Comparison of ENCODE assay signal across 20 cellular contexts in genomic region chr5:79448336-79448735, GRCh38.
A peak's percentile ranks its signal among the peaks of the same experiment; 100 is the strongest.
DNase-seq lines count a peak whose midpoint lies in the region; ATAC-seq, FAIRE-seq and TF ChIP-seq lines count a peak whose summit lies in the region.
"Had no signal": no experiment of that assay in that cellular context is flagged by ENCODE, and none has a peak within 500 bp of the region (broad histone marks: within the 10 kb centered on the region; RNA-seq: fewer than 3 reads in every experiment).

No MANE protein-coding gene starts in this region.

- intact Hi-C loops in HepG2 (cut with micrococcal nuclease; ENCODE audit: unreplicated experiment): no loop called here
- intact Hi-C loops in right lobe of liver (cut with DNase I): no loop called here
- intact Hi-C loops in thyroid gland (cut with DNase I): no loop called here

- H3K4me1 ChIP-seq in HepG2 (ENCODE audit: insufficient read depth, low read length) (no peaks in the 10 kb centered on the region), right lobe of liver (no peaks in the 10 kb centered on the region), foreskin keratinocyte (no peaks in the 10 kb centered on the region), thyroid gland (peaks cover 12 to 13% of the 10 kb centered on the region in 2 donors)
- H3K4me1 ChIP-seq: lower lobe of right lung, neural progenitor cell had no signal

- in situ Hi-C loops in HepG2 (cut with HindIII; ENCODE audit: extremely low pct_ligation_motif_present, low pct_unique_long_range_greater_than_20kb): no loop called here

- no peak for TF ChIP-seq RAD21 in HepG2 (CRISPR knock-in tag; IDR thresholded peaks at IDR 0.05)

- TF ChIP-seq POLR2A in HepG2 (IDR thresholded peaks at IDR 0.05; ENCODE audit: insufficient read depth in 1 of 2, low read depth in 2 of 2, low read length in 2 of 2): no peak
- TF ChIP-seq POLR2A in right lobe of liver (IDR thresholded peaks at IDR 0.05): no peak
- no peak for TF ChIP-seq POLR2A in thyroid gland (IDR thresholded peaks at IDR 0.05)

- H4K20me1 ChIP-seq in HepG2 (ENCODE audit: insufficient read depth, low read length): peaks cover 2% of the 10 kb centered on the region; the same call in 1 of the 2 replicates

- H3K27me3 ChIP-seq in HepG2 (ENCODE audit: control insufficient read depth in 1 of 2, insufficient read depth in 2 of 2, low read length in 2 of 2): no peaks in the 10 kb centered on the region
- no peaks in the 10 kb centered on the region for H3K27me3 ChIP-seq in right lobe of liver
- H3K27me3 ChIP-seq in foreskin keratinocyte: no peaks in the 10 kb centered on the region
- H3K27me3 ChIP-seq in thyroid gland: no peaks in the 10 kb centered on the region
- H3K27me3 ChIP-seq: neural progenitor cell had no signal

- H2AFZ ChIP-seq in HepG2 (ENCODE audit: low read length): no peak overlapping the region
- H2AFZ ChIP-seq: GM23338, neural progenitor cell had no signal

- no peak for FAIRE-seq in HepG2 (lab: Jason Lieb, UNC)
- FAIRE-seq: endothelial cell of umbilical vein had no signal

- POLR2A ChIA-PET in HepG2 (lab: Yijun Ruan, JAX): interaction anchor here (1.3 kb wide), 1 partner anchor 66 kb away, joined by 3 read pairs; no protein-coding TSS in a partner anchor

- 78% methylated on average over 2 of the region's 2 CpGs for WGBS in HepG2 (ENCODE audit: low lambda C conversion rate)
- 75% methylated on average over 2 of the region's 2 CpGs for WGBS in right lobe of liver (ENCODE audit: insufficient coverage, low coverage, low lambda C conversion rate, missing lambda C conversion rate)
- 37% methylated on average over 2 of the region's 2 CpGs for WGBS in thyroid gland, 2 donors

- no peak for TF ChIP-seq EP300 in HepG2 (IDR thresholded peaks at IDR 0.05; ENCODE audit: low read depth in 2 of 2, low read length in 2 of 2)
- no peak for TF ChIP-seq EP300 in HepG2 (CRISPR knock-in tag; IDR thresholded peaks at IDR 0.05; ENCODE audit: borderline replicate concordance)

- CTCF ChIA-PET in HepG2 (lab: Yijun Ruan, JAX; ENCODE audit: low intra/inter-chr PET ratio, low total read pairs): no interaction called here

- no peak overlapping the region for H3K4me2 ChIP-seq in HepG2 (ENCODE audit: low read depth, low read length)
- H3K4me2 ChIP-seq: GM23338, neural progenitor cell had no signal

- H3K27ac ChIP-seq in HepG2 (ENCODE audit: extremely low read length, insufficient read depth, low read length) (no peak overlapping the region), right lobe of liver (no peak overlapping the region), foreskin keratinocyte (peak overlapping the region; percentile 16), thyroid gland (peak overlapping the region; percentile 36 to 67 (median 58))
- H3K27ac ChIP-seq: lower lobe of right lung, neural progenitor cell had no signal

- H3K9ac ChIP-seq in HepG2 (ENCODE audit: insufficient read depth, low read depth, low read length): no peak overlapping the region
- H3K9ac ChIP-seq: neural progenitor cell had no signal

- no peak for TF ChIP-seq CTCF in HepG2 (CRISPR knock-in tag; IDR thresholded peaks at IDR 0.05)
- no peak for TF ChIP-seq CTCF in right lobe of liver (IDR thresholded peaks at IDR 0.05)
- no peak for TF ChIP-seq CTCF in foreskin keratinocyte (conservative IDR thresholded peaks at IDR 0.05)
- TF ChIP-seq CTCF in thyroid gland (IDR thresholded peaks at IDR 0.05): no peak

- no peaks in the 10 kb centered on the region for H3K79me2 ChIP-seq in HepG2 (ENCODE audit: insufficient read depth, low read length)

- BruUV-seq in HepG2 (replicated peaks; lab: Mats Ljungman, UMichigan): no TSS peak

- H3K9me3 ChIP-seq in HepG2 (ENCODE audit: low read length) (no peaks in the 10 kb centered on the region), right lobe of liver (no peaks in the 10 kb centered on the region), thyroid gland (no peaks in the 10 kb centered on the region)
- H3K9me3 ChIP-seq: Caco-2, lower lobe of right lung had no signal

- H3K4me3 ChIP-seq in HepG2 (replicated peaks in 1 of 3; ENCODE audit: insufficient read depth in 1 of 3, low read depth in 2 of 3, low read length in 3 of 3): no peak overlapping the region
- H3K4me3 ChIP-seq in right lobe of liver: no peak overlapping the region
- no peak overlapping the region for H3K4me3 ChIP-seq in thyroid gland (replicated peaks in 1 of 3)
- H3K4me3 ChIP-seq: GM23338, lower lobe of right lung, neural progenitor cell had no signal

- no peak for DNase-seq in HepG2 (ENCODE audit: low spot score)
- DNase-seq in right lobe of liver: no peak
- DNase-seq in amniotic stem cell (lab: John Stamatoyannopoulos, UW): peak; percentile 23
- peak in 1 of 2 donors; percentile 44 for DNase-seq in foreskin keratinocyte
- DNase-seq in thyroid gland: no peak
- no peak for DNase-seq in NCI-H748 treated with DMSO at 0.1 percent for 48 hours (lab: John Stamatoyannopoulos, UW)
- DNase-seq: 8988T; Caco-2; KBM-7; lower lobe of right lung; NCI-H1436 treated with DMSO at 0.1 percent for 48 hours; NCI-H510A; stimulated activated naive CD4-positive, alpha-beta T cell had no signal

- ATAC-seq in HepG2: no peak
- no peak for ATAC-seq in right lobe of liver
- ATAC-seq in foreskin keratinocyte: no peak
- no peak for ATAC-seq in HG02981 (IDR thresholded peaks at IDR 0.05; ENCODE audit: unreplicated experiment)
- no peak for ATAC-seq in HG03108 (IDR thresholded peaks at IDR 0.05; ENCODE audit: unreplicated experiment)
- ATAC-seq: GM23338, lower lobe of right lung, Panc1, sciatic nerve had no signal

- H3K36me3 ChIP-seq in HepG2 (replicated peaks in 1 of 2; ENCODE audit: control insufficient read depth in 1 of 2, insufficient read depth in 2 of 2, low read length in 2 of 2) (peaks cover 1 to 16% of the 10 kb centered on the region in 2 experiments; a peak in 2 of 5 replicates), right lobe of liver (no peaks in the 10 kb centered on the region), thyroid gland (no peaks in the 10 kb centered on the region)
- H3K36me3 ChIP-seq: lower lobe of right lung had no signal

TF ChIP-seq in HepG2, 621 proteins besides CTCF, POLR2A, EP300 and RAD21:
- TF ChIP-seq HNRNPUL1 (IDR thresholded peaks at IDR 0.05; ENCODE audit: low read depth, low read length): no peak
- 0 out of 2 replicates have a peak, but pooled peaks have one; percentile 1 for TF ChIP-seq MAFF (IDR thresholded peaks at IDR 0.05; ENCODE audit: low read depth, low read length)
- no peak for TF ChIP-seq ZNF343 (CRISPR knock-in tag; IDR thresholded peaks at IDR 0.05)
- TF ChIP-seq MAFK (conservative IDR thresholded peaks at IDR 0.05 in 1 of 2, IDR thresholded peaks at IDR 0.05 in 1 of 2; ENCODE audit: low read length in 2 of 2): peak in 1 of 2 experiments; percentile 42; a peak in 2 of 4 replicates

Comparison
In these comparisons a context has a peak if more than half of its experiments do, and no peak if none do; other contexts are left out.
1. H3K27ac ChIP-seq: peak in foreskin keratinocyte (single experiment) and thyroid gland (3 of 3); none in HepG2 (single experiment) and right lobe of liver (0 of 3).